In genomic region chr9:72427801-72428200, GRCh38 we compare ENCODE assay signal across 1 cellular context.
TF ChIP-seq lines count a peak whose summit lies in the region.

No MANE protein-coding gene starts in this region.

TF ChIP-seq in IMR-90, 13 proteins besides CTCF, POLR2A, EP300 and RAD21:
- TF ChIP-seq USF2 (IDR thresholded peaks at IDR 0.05; ENCODE audit: low read depth, low read length) (no peak), ELK1 (IDR thresholded peaks at IDR 0.05; ENCODE audit: borderline replicate concordance, low read depth, low read length) (no peak), CEBPB (IDR thresholded peaks at IDR 0.05; ENCODE audit: low read depth, low read length) (no peak), BHLHE40 (IDR thresholded peaks at IDR 0.05; ENCODE audit: low read depth, low read length) (no peak), NFE2L2 (IDR thresholded peaks at IDR 0.05; ENCODE audit: low read depth, low read length) (no peak), RCOR1 (IDR thresholded peaks at IDR 0.05; ENCODE audit: insufficient replicate concordance, low read length) (no peak), CHD1 (IDR thresholded peaks at IDR 0.05; ENCODE audit: low read depth, low read length) (no peak), MAFK (IDR thresholded peaks at IDR 0.05; ENCODE audit: low read depth, low read length) (no peak), MAZ (IDR thresholded peaks at IDR 0.05; ENCODE audit: borderline replicate concordance, low read depth, low read length) (no peak), RFX5 (IDR thresholded peaks at IDR 0.05; ENCODE audit: low read depth, low read length) (no peak), MXI1 (IDR thresholded peaks at IDR 0.05; ENCODE audit: borderline replicate concordance, low read depth, low read length) (no peak), FOS (IDR thresholded peaks at IDR 0.05; ENCODE audit: low read depth, low read length) (no peak), SMC3 (IDR thresholded peaks at IDR 0.05; ENCODE audit: low read depth, low read length) (no peak)
TF ChIP-seq in IMR-90: peak in this region for 0.
